ENCODE assay signal across 8 cellular contexts in the genomic region with DNA sequence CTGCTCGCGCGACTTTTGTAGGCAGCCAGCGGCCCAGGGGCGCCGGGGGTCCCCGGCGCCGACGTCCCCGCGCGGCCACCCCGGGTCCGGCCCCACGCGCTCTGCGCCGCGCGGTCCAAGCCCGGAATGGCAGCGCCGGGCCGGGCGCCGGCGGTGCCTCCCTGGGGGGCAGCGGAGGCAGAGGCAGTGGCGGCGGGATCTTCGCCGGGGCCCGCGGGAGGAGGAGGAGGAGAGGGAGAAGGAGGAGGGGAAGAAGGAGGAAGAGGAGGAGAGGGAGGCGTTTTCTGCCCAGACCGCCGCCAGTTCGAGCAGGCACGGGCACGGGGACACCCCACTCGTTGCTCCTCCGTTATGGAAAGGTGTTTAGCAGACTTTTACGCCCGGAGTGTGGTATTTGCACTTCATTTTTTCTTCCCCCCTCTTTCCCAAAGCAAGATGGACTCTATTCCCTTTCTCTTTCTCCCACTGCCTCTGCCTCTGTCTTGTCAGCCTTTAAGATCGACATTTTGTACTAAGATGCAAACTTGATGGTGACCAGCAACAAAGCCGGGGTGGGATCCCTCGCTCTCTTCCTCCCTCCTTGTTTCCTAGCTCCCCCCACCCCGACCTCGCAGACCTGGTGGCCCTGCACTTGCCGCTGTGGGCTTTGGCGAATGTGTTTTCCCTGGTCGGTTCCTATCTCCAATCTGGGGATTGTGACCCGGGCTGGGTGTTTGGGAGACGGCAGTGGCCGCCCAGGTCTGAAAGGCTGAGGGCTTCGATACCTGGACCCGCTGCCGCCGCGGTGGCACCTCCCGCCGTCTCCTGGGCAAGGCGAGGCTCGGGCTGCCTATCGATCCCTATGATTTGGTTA. TPM values are rescaled to one million over a fixed set of nuclear protein-coding genes. Genes with fewer than 3 reads are reported as not detected.
DNase-seq lines count a peak whose midpoint lies in the region; ATAC-seq, FAIRE-seq and TF ChIP-seq lines count a peak whose summit lies in the region.

No MANE protein-coding gene starts in this region.

- H3K27ac ChIP-seq in RWPE2 (ENCODE audit: poor library complexity, severe bottlenecking) (peak overlapping the region; percentile 89), cardiac muscle cell (peak overlapping the region; percentile 83)

- H3K36me3 ChIP-seq in RWPE2 (ENCODE audit: low read depth) (peaks cover 28% of the 10 kb centered on the region), cardiac muscle cell (peaks cover 14% of the 10 kb centered on the region)

- H3K9me3 Mint-ChIP-seq in activated naive CD8-positive, alpha-beta T cell treated with anti-CD3 and anti-CD28 coated beads for 36 hours: no peaks in the 10 kb centered on the region

- H3K9me3 ChIP-seq in RWPE2 (ENCODE audit: severe bottlenecking) (no peaks in the 10 kb centered on the region), cardiac muscle cell (ENCODE audit: low read depth) (no peaks in the 10 kb centered on the region)

- ATAC-seq in RWPE2 (ENCODE audit: low read depth) (0 out of 3 replicates have a peak, but pooled peaks have one; percentile 5), omental fat pad (ENCODE audit: low FRiP score) (peak; percentile 10)

- H3K4me3 ChIP-seq in RWPE2 (ENCODE audit: severe bottlenecking): peak overlapping the region; percentile 91
- peak overlapping the region; percentile 68 for H3K4me3 ChIP-seq in cardiac muscle cell

- no peaks in the 10 kb centered on the region for H3K27me3 Mint-ChIP-seq in activated naive CD8-positive, alpha-beta T cell treated with anti-CD3 and anti-CD28 coated beads for 36 hours

- DNase-seq in AG08395 (ENCODE audit: low spot score) (peak; percentile 18), GM19239 (ENCODE audit: insufficient read length, low spot score) (no peak), RWPE2 (ENCODE audit: low spot score) (peak; percentile 49), cardiac muscle cell (ENCODE audit: low read depth in 1 of 2, low spot score in 1 of 2) (peak; percentile 30 to 42), omental fat pad (ENCODE audit: low spot score) (no peak), HPDE6-E6E7 (ENCODE audit: extremely low spot score) (no peak), NCI-H1694 treated with DMSO at 0.1 percent for 48 hours (lab: John Stamatoyannopoulos, UW) (no peak)
- DNase-seq in activated naive CD8-positive, alpha-beta T cell treated with anti-CD3 and anti-CD28 coated beads for 36 hours: peak; percentile 26

- peak overlapping the region; percentile 96 for H3K4me3 Mint-ChIP-seq in activated naive CD8-positive, alpha-beta T cell treated with anti-CD3 and anti-CD28 coated beads for 36 hours

- TF ChIP-seq CTCF in RWPE2 (IDR thresholded peaks at IDR 0.05; ENCODE audit: poor library complexity, severe bottlenecking): no peak
- no peak for TF ChIP-seq CTCF in cardiac muscle cell (IDR thresholded peaks at IDR 0.05; ENCODE audit: low read depth, low read length)
- TF ChIP-seq CTCF in omental fat pad (IDR thresholded peaks at IDR 0.05): no peak

- H3K27ac Mint-ChIP-seq in activated naive CD8-positive, alpha-beta T cell treated with anti-CD3 and anti-CD28 coated beads for 36 hours: peak overlapping the region; percentile 89

- peak; percentile 44 for FAIRE-seq in GM19239 (lab: Jason Lieb, UNC)

- H3K4me1 ChIP-seq in RWPE2 (ENCODE audit: insufficient read depth, poor library complexity, severe bottlenecking) (peaks cover 11% of the 10 kb centered on the region), cardiac muscle cell (ENCODE audit: low read depth) (peaks cover 6% of the 10 kb centered on the region)

- peaks cover 15% of the 10 kb centered on the region for H3K36me3 Mint-ChIP-seq in activated naive CD8-positive, alpha-beta T cell treated with anti-CD3 and anti-CD28 coated beads for 36 hours

- H3K4me1 Mint-ChIP-seq in activated naive CD8-positive, alpha-beta T cell treated with anti-CD3 and anti-CD28 coated beads for 36 hours: peaks cover 27% of the 10 kb centered on the region

- H3K27me3 ChIP-seq in RWPE2 (ENCODE audit: insufficient read depth, poor library complexity, severe bottlenecking) (no peaks in the 10 kb centered on the region), cardiac muscle cell (no peaks in the 10 kb centered on the region)

RNA-seq across cellular contexts. Expression of gene BBX, which starts 2.6 kb away (rescaled TPM):
- 10 to 100 TPM; 41.8 to 42.4 TPM for total RNA-seq in activated naive CD8-positive, alpha-beta T cell treated with anti-CD3 and anti-CD28 coated beads for 36 hours
- 63.5 and 96.2 TPM in 2 replicates for total RNA-seq in cardiac muscle cell
- 77.5 and 120 TPM in 2 replicates for polyA plus RNA-seq in cardiac muscle cell
- 10 to 100 TPM; 32.8 to 70.5 (median 40.7) TPM for total RNA-seq in omental fat pad

Comparison
In these comparisons a context has a peak if more than half of its experiments do, and no peak if none do; other contexts are left out.
1. DNase-seq: peak in AG08395 (single experiment), RWPE2 (single experiment), activated naive CD8-positive, alpha-beta T cell treated with anti-CD3 and anti-CD28 coated beads for 36 hours (single experiment) and cardiac muscle cell (2 of 2); none in GM19239 (single experiment), omental fat pad (single experiment), HPDE6-E6E7 (single experiment) and NCI-H1694 treated with DMSO at 0.1 percent for 48 hours (single experiment).